ENCODE assay signal across 7 cellular contexts in the genomic region with DNA sequence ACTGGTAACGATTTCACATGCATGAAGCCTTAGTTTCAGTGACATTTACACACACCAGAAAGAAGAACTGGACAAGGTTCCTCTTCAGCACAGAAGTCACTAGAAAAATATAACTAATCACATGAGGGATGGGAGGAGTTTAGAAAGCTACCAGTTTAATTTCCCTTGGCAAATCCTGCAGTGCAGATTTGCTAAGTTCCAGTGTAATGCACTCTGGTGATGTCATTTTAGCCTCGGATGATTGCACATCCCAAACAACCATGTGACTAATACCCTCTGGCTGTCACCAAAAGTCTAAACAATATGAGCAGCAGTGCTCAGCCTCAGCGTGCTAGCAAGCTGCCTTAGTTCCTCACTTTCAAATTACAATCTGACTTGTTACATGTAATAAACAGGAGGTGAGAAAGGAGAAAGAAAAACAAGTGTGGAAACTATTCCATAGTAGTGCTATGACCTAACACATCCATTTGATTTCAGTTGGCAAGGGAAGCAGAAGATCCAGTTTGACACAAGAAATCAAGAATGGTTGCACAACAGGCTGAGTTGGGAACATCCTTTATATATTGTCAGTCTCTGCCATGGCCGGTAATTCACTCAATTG. TPM values are rescaled to one million over a fixed set of nuclear protein-coding genes. Genes with fewer than 3 reads are reported as not detected.
DNase-seq lines count a peak whose midpoint lies in the region; ATAC-seq and TF ChIP-seq lines count a peak whose summit lies in the region.

No MANE protein-coding gene starts in this region.

- no peak overlapping the region for H3K9ac ChIP-seq in rectal smooth muscle tissue (ENCODE audit: low read length)

- H3K27ac ChIP-seq in VCaP: peak overlapping the region; percentile 82
- peak overlapping the region in 9 of 10 donors; percentile 30 to 93 (median 70) for H3K27ac ChIP-seq in heart right ventricle
- peak overlapping the region; percentile 45 for H3K27ac ChIP-seq in rectal smooth muscle tissue (ENCODE audit: low read depth, low read length)

- WGBS in heart right ventricle, 2 donors: 37 to 45% methylated on average over 4 of the region's 4 CpGs

- ATAC-seq in heart right ventricle (peak; percentile 72 to 88 (median 82)), GM19455 (IDR thresholded peaks at IDR 0.05; ENCODE audit: unreplicated experiment) (no peak), GM21619 (IDR thresholded peaks at IDR 0.05; ENCODE audit: unreplicated experiment) (no peak)

- H3K36me3 ChIP-seq in GM06990 (ENCODE audit: control insufficient read depth, insufficient read depth, low read length): no peaks in the 10 kb centered on the region
- no peaks in the 10 kb centered on the region for H3K36me3 ChIP-seq in heart right ventricle
- H3K36me3 ChIP-seq in rectal smooth muscle tissue (ENCODE audit: control insufficient read depth, insufficient read depth, low read length): no peaks in the 10 kb centered on the region

- TF ChIP-seq CTCF in GM06990 (IDR thresholded peaks at IDR 0.05; ENCODE audit: insufficient read depth, low read length, poor library complexity, severe bottlenecking) (no peak), VCaP (conservative IDR thresholded peaks at IDR 0.05) (no peak), heart right ventricle (IDR thresholded peaks at IDR 0.05) (no peak)

- H3K4me3 ChIP-seq in GM06990 (replicated peaks; ENCODE audit: low read depth, low read length) (no peak overlapping the region), heart right ventricle (no peak overlapping the region), rectal smooth muscle tissue (ENCODE audit: low read length) (peak overlapping the region; percentile 26)

- H3K4me1 ChIP-seq in heart right ventricle (peaks cover 0 to 48% (median 19%) of the 10 kb centered on the region in 9 donors), rectal smooth muscle tissue (ENCODE audit: control insufficient read depth, insufficient read depth, low read length) (peaks cover 9% of the 10 kb centered on the region)

- H3K27me3 ChIP-seq in GM06990 (replicated peaks; ENCODE audit: control insufficient read depth, insufficient read depth, low read length) (no peaks in the 10 kb centered on the region), heart right ventricle (no peaks in the 10 kb centered on the region), rectal smooth muscle tissue (ENCODE audit: control insufficient read depth, insufficient read depth, low read length) (no peaks in the 10 kb centered on the region)

- intact Hi-C loops in heart right ventricle (cut with DNase I): no loop called here

- peaks cover 0 to 4% (median 0%) of the 10 kb centered on the region in 11 donors for H3K9me3 ChIP-seq in heart right ventricle

- DNase-seq in GM06990 (ENCODE audit: extremely low read depth, insufficient read length) (peak; percentile 28), MV-4-11 (lab: John Stamatoyannopoulos, UW) (peak; percentile 99), heart right ventricle (peak in 1 of 2 donors; percentile 40)

RNA-seq across cellular contexts. Expression of gene PPP1CB, which starts 35.3 kb away (rescaled TPM):
- 100 to 1,000 TPM; 381 to 525 (median 432) TPM for total RNA-seq in heart right ventricle
- 100 to 1,000 TPM in 1 of 2 donors, 10 to 100 TPM in 1; 81.8 to 101 TPM for polyA plus RNA-seq in heart right ventricle

Comparison
In these comparisons a context has a peak if more than half of its experiments do, and no peak if none do; other contexts are left out.
1. ATAC-seq: peak in heart right ventricle (8 of 8); none in GM19455 (single experiment) and GM21619 (single experiment).
2. Peak in every context shown above with its lines, with median percentiles within 50 percentile points of each other: H3K27ac ChIP-seq.